17 cellular contexts compared by ENCODE assay signal in genomic region chr19:4986056-4986455, GRCh38.
"Had no signal": no experiment of that assay in that cellular context is flagged by ENCODE, and none has a peak within 500 bp of the region (broad histone marks: within the 10 kb centered on the region; RNA-seq: fewer than 3 reads in every experiment).

No MANE protein-coding gene starts in this region.

- H2AFZ ChIP-seq: parathyroid adenoma had no signal

- H3K9me3 ChIP-seq: body of pancreas, spleen, stomach, testis had no signal

- H3K27me3 ChIP-seq: body of pancreas, spleen, stomach, testis had no signal

- H3K4me3 ChIP-seq: body of pancreas, coronary artery, spleen, stomach, testis had no signal

- H3K9ac ChIP-seq: parathyroid adenoma had no signal

- ATAC-seq: activated CD8-positive, alpha-beta T cell treated with anti-CD3 and anti-CD28 coated beads, Interleukin-2, amount 10 ng/mL, durations not matched to agents 7 days and 5 days; activated naive CD4-positive, alpha-beta T cell treated with anti-CD3 and anti-CD28 coated beads, Interleukin-2, amount 50 U/mL, for 72 hours; body of pancreas had no signal

- DNase-seq: activated CD4-positive, alpha-beta T cell treated with anti-CD3 and anti-CD28 coated beads, Interleukin-2, amount 10 ng/mL, durations not matched to agents 24 days and 14 days; activated CD4-positive, CD25-positive, alpha-beta regulatory T cell; activated CD8-positive, alpha-beta memory T cell treated with anti-CD3 and anti-CD28 coated beads, Interleukin-2, amount 50 U/mL, for 4 hours; activated CD8-positive, alpha-beta T cell treated with anti-CD3 and anti-CD28 coated beads, Interleukin-2, amount 10 ng/mL, durations not matched to agents 7 days and 5 days; activated effector memory CD4-positive, alpha-beta T cell treated with anti-CD3 and anti-CD28 coated beads, Interleukin-2, amount 50 U/mL, for 16 hours; activated T-cell treated with anti-CD3 and anti-CD28 coated beads, Interleukin-2, amount 50 U/mL, for 48 hours; body of pancreas; central memory CD4-positive, alpha-beta T cell; foreskin fibroblast; kidney glomerular epithelial cell; spleen; stomach; T-helper 2 cell; testis had no signal

- H3K27ac ChIP-seq: body of pancreas, coronary artery, parathyroid adenoma, spleen, stomach had no signal
